ENCODE assay signal across 17 cellular contexts in the genomic region with DNA sequence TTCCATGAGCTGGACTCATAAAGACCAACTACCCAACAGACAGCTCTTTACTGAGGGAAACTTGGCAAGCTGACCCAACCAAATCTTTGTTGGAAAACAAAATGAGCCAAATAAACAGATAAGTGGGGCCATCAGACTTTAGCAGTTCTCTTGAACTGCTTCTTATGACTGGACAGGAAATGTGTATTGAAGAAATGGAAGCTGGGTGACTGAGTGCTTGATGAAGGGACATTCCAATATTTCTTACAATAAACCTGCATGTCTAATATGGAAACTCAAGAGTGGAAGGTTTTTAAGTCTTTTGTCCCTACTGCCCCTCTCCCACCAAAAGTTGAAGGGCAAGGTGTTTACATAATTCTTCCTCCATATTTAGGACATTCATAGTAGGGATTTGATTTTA.
"Had no signal": no experiment of that assay in that cellular context is flagged by ENCODE, and none has a peak within 500 bp of the region (broad histone marks: within the 10 kb centered on the region; RNA-seq: fewer than 3 reads in every experiment).

No MANE protein-coding gene starts in this region.

- H3K4me1 Mint-ChIP-seq: naive thymus-derived CD8-positive, alpha-beta T cell had no signal

- DNase-seq: activated CD4-positive, alpha-beta T cell treated with anti-CD3 and anti-CD28 coated beads for 4 hours; activated CD8-positive, alpha-beta memory T cell treated with anti-CD3 and anti-CD28 coated beads, Interleukin-2, amount 50 U/mL, for 4 hours; activated gamma-delta T cell; activated T-cell treated with anti-CD3 and anti-CD28 coated beads, Interleukin-2, amount 50 U/mL, for 48 hours; adrenal gland; hypothalamus; lower lobe of right lung; naive thymus-derived CD8-positive, alpha-beta T cell; right lobe of liver; stimulated activated CD4-positive, alpha-beta T cell treated with anti-CD3 and anti-CD28 coated beads, Interleukin-4, amount 100 ng/mL, for 1 hour; stimulated activated naive CD4-positive, alpha-beta T cell treated with Interleukin-2 at 50 U/mL for 16 hours; uterus had no signal

- H3K4me3 Mint-ChIP-seq: naive thymus-derived CD8-positive, alpha-beta T cell; WTC11 had no signal

- H3K27ac Mint-ChIP-seq: naive thymus-derived CD8-positive, alpha-beta T cell; WTC11 had no signal

- H3K9me3 Mint-ChIP-seq: naive thymus-derived CD8-positive, alpha-beta T cell; WTC11 had no signal

- H3K36me3 Mint-ChIP-seq: activated naive CD4-positive, alpha-beta T cell treated with anti-CD3 and anti-CD28 coated beads, Interleukin-2, amount 50 U/mL, for 72 hours; naive thymus-derived CD8-positive, alpha-beta T cell; WTC11 had no signal

- FAIRE-seq: astrocyte, frontal cortex, keratinocyte had no signal

- ATAC-seq: activated naive CD4-positive, alpha-beta T cell treated with anti-CD3 and anti-CD28 coated beads, Interleukin-2, amount 50 U/mL, for 72 hours; lower lobe of right lung; naive thymus-derived CD8-positive, alpha-beta T cell; right lobe of liver; WTC11 had no signal
